8 cellular contexts compared by ENCODE assay signal in the genomic region with DNA sequence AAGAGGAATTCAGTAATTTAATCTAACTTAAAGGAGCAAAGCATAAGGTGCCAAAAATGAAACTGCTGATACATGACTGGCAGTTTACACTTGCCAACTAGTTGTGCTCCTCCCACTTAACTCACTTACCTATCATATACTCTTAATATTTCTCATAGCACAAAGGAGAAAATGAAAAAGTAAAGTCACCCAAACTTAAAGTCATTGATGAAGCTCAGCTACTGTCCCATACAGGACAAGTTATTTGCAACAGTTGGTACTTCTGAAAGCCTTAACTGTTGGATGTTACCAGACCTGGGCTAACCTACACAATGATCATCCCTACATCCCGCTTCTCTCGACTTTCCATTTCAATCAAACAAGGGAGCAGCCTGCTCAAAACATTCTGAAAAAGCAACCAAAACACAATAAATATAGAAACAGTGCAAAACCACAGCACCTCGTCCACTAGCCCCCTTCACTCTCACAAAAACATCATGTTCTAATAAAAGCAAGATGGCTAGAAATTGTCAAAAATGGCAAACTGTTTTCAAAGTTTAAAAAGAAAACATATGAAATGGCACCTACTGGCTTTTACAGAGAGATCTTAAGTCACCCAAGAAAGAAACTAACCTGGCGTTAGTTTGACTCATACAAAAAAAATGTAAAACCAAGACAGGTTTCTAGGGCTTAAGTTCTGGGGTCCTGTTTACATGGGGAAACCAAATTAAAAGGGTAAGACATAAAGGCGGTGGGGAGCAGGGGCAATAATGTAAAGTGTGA. TPM values are rescaled to one million over a fixed set of nuclear protein-coding genes. Genes with fewer than 3 reads are reported as not detected.
DNase-seq lines count a peak whose midpoint lies in the region; ATAC-seq and TF ChIP-seq lines count a peak whose summit lies in the region.

No MANE protein-coding gene starts in this region.

- no peak overlapping the region for H2BK120ac ChIP-seq in neuronal stem cell (ENCODE audit: low read depth, low read length)

- H3K14ac ChIP-seq in neuronal stem cell (ENCODE audit: low read length) = no peak overlapping the region

- H4K91ac ChIP-seq in neuronal stem cell (ENCODE audit: low read depth, low read length, poor library complexity) = no peak overlapping the region

- TF ChIP-seq CTCF in heart left ventricle (IDR thresholded peaks at IDR 0.05) (no peak), epithelial cell of proximal tubule (conservative IDR thresholded peaks at IDR 0.05; ENCODE audit: low read depth, low read length) (no peak)

- peaks cover 9 to 48% (median 35%) of the 10 kb centered on the region in 12 donors for H3K4me1 ChIP-seq in heart left ventricle
- no peaks in the 10 kb centered on the region for H3K4me1 ChIP-seq in neuronal stem cell (ENCODE audit: control insufficient read depth in 2 of 2, insufficient read depth in 1 of 2, low read depth in 1 of 2, low read length in 2 of 2)

- peak overlapping the region; percentile 85 for H3K23ac ChIP-seq in neuronal stem cell (ENCODE audit: low read depth, low read length, poor library complexity)

- H3K18ac ChIP-seq in neuronal stem cell (ENCODE audit: low read length) = no peak overlapping the region

- no peak overlapping the region for H3K4ac ChIP-seq in neuronal stem cell (ENCODE audit: low read length)

- H3K27me3 ChIP-seq in heart left ventricle = no peaks in the 10 kb centered on the region
- peaks cover 0 to 17% (median 0%) of the 10 kb centered on the region in 3 experiments for H3K27me3 ChIP-seq in neuronal stem cell (ENCODE audit: control insufficient read depth in 3 of 3, insufficient read depth in 3 of 3, low read depth in 1 of 3, low read length in 3 of 3)

- no peak overlapping the region for H2BK5ac ChIP-seq in neuronal stem cell (ENCODE audit: low read length)

- DNase-seq in heart left ventricle (no peak), cardiac septum (ENCODE audit: low spot score) (no peak), epithelial cell of proximal tubule (ENCODE audit: low read depth) (no peak), neuronal stem cell (ENCODE audit: low spot score) (no peak), NCI-H446 treated with DMSO at 0.1 percent for 48 hours (lab: John Stamatoyannopoulos, UW) (no peak), NCI-H82 (lab: John Stamatoyannopoulos, UW) (no peak), NCI-H2227 (lab: John Stamatoyannopoulos, UW; ENCODE audit: unreplicated experiment) (no peak)

- intact Hi-C loops in heart left ventricle (cut with DNase I) = loop anchor here in 6 of 10 donors (2.0 to 10.0 kb wide), 3 partner anchors 135 to 649 kb away; a partner anchor contains a TSS
- intact Hi-C loops in cardiac septum (cut with DNase I) = loop anchor here (2.0 kb wide), 1 partner anchor 137 kb away; a partner anchor contains a TSS

- no peak for ATAC-seq in heart left ventricle
- ATAC-seq in SK-N-SH treated with all-trans-retinoic acid at 6 μM for 48 hours = peak; percentile 8; the same call in 2 of the 3 replicates

- H2BK12ac ChIP-seq in neuronal stem cell (ENCODE audit: low read length) = no peak overlapping the region

- H2AK5ac ChIP-seq in neuronal stem cell (ENCODE audit: low read depth, low read length) = no peak overlapping the region

- peak overlapping the region; percentile 60 for H3K4me2 ChIP-seq in neuronal stem cell (ENCODE audit: insufficient read depth, low read length, poor library complexity, severe bottlenecking)

- peak overlapping the region in 11 of 12 donors; percentile 93 to 100 (median 99) for H3K27ac ChIP-seq in heart left ventricle
- H3K27ac ChIP-seq in neuronal stem cell (replicated peaks; ENCODE audit: low read length) = no peak overlapping the region

- 0 to 3% (median 1%) methylated on average over 5 of the region's 5 CpGs for WGBS in heart left ventricle, 4 donors
- no CpG with 5 or more reads among the region's 5 CpGs for WGBS in neuronal stem cell (ENCODE audit: extremely low coverage in 2 of 2, insufficient read length in 2 of 2, insufficient replicate concordance in 1 of 2), 2 donors

- H3K4me3 ChIP-seq in heart left ventricle (peak overlapping the region; percentile 79 to 98 (median 95)), epithelial cell of proximal tubule (ENCODE audit: low read depth, low read length) (peak overlapping the region; percentile 97), neuronal stem cell (ENCODE audit: low read length in 2 of 2) (peak overlapping the region; percentile 96 to 98)

- no peak overlapping the region for H4K8ac ChIP-seq in neuronal stem cell (ENCODE audit: low read depth, low read length)

- no peaks in the 10 kb centered on the region for H3K9me3 ChIP-seq in heart left ventricle
- H3K9me3 ChIP-seq in neuronal stem cell (replicated peaks in 1 of 2; ENCODE audit: control insufficient read depth in 2 of 2, insufficient read depth in 1 of 2, low read depth in 1 of 2, low read length in 2 of 2) = no peaks in the 10 kb centered on the region

- H2AFZ ChIP-seq in neuronal stem cell (ENCODE audit: low read length) = no peak overlapping the region

- TF ChIP-seq POLR2A in heart left ventricle (IDR thresholded peaks at IDR 0.05) = no peak

- H3K36me3 ChIP-seq in heart left ventricle (peaks cover 0 to 29% (median 20%) of the 10 kb centered on the region in 9 donors), neuronal stem cell (replicated peaks in 1 of 2; ENCODE audit: control insufficient read depth in 2 of 2, insufficient read depth in 2 of 2, low read length in 2 of 2) (peaks cover 5 to 38% of the 10 kb centered on the region in 2 donors)

- H3K9ac ChIP-seq in neuronal stem cell (ENCODE audit: low read depth, low read length, poor library complexity) = peak overlapping the region; percentile 96

- H3K79me1 ChIP-seq in neuronal stem cell (ENCODE audit: low read depth, low read length) = peaks cover 3% of the 10 kb centered on the region

- no peak overlapping the region for H2BK15ac ChIP-seq in neuronal stem cell (ENCODE audit: low read length)

TF ChIP-seq in SK-N-SH treated with all-trans-retinoic acid at 6 μM for 48 hours, 23 proteins besides CTCF, POLR2A, EP300 and RAD21:
- TF ChIP-seq, protein P1, sequence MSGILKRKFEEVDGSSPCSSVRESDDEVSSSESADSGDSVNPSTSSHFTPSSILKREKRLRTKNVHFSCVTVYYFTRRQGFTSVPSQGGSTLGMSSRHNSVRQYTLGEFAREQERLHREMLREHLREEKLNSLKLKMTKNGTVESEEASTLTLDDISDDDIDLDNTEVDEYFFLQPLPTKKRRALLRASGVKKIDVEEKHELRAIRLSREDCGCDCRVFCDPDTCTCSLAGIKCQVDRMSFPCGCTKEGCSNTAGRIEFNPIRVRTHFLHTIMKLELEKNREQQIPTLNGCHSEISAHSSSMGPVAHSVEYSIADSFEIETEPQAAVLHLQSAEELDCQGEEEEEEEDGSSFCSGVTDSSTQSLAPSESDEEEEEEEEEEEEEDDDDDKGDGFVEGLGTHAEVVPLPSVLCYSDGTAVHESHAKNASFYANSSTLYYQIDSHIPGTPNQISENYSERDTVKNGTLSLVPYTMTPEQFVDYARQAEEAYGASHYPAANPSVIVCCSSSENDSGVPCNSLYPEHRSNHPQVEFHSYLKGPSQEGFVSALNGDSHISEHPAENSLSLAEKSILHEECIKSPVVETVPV (CRISPR knock-in tag; IDR thresholded peaks at IDR 0.05) = no peak
- TF ChIP-seq, protein P2, sequence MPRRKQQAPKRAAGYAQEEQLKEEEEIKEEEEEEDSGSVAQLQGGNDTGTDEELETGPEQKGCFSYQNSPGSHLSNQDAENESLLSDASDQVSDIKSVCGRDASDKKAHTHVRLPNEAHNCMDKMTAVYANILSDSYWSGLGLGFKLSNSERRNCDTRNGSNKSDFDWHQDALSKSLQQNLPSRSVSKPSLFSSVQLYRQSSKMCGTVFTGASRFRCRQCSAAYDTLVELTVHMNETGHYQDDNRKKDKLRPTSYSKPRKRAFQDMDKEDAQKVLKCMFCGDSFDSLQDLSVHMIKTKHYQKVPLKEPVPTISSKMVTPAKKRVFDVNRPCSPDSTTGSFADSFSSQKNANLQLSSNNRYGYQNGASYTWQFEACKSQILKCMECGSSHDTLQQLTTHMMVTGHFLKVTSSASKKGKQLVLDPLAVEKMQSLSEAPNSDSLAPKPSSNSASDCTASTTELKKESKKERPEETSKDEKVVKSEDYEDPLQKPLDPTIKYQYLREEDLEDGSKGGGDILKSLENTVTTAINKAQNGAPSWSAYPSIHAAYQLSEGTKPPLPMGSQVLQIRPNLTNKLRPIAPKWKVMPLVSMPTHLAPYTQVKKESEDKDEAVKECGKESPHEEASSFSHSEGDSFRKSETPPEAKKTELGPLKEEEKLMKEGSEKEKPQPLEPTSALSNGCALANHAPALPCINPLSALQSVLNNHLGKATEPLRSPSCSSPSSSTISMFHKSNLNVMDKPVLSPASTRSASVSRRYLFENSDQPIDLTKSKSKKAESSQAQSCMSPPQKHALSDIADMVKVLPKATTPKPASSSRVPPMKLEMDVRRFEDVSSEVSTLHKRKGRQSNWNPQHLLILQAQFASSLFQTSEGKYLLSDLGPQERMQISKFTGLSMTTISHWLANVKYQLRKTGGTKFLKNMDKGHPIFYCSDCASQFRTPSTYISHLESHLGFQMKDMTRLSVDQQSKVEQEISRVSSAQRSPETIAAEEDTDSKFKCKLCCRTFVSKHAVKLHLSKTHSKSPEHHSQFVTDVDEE (CRISPR knock-in tag; IDR thresholded peaks at IDR 0.05) = no peak
- no peak for TF ChIP-seq TCF4 (CRISPR knock-in tag; IDR thresholded peaks at IDR 0.05; ENCODE audit: borderline replicate concordance)
- TF ChIP-seq CSDC2 (CRISPR knock-in tag; IDR thresholded peaks at IDR 0.05) = no peak
- no peak for TF ChIP-seq ZC3H10 (CRISPR knock-in tag; IDR thresholded peaks at IDR 0.05)
TF ChIP-seq in SK-N-SH treated with all-trans-retinoic acid at 6 μM for 48 hours: peak in this region for 0.

RNA-seq across cellular contexts. Expression of a gene that starts 0.9 kb away (rescaled TPM):
- 10 to 100 TPM; 23.3 to 59.1 (median 40.2) TPM for total RNA-seq in heart left ventricle
- polyA plus RNA-seq in heart left ventricle = 1 to 10 TPM; 5.6 to 9.8 TPM
- 47.4 TPM for total RNA-seq in cardiac septum
- 19.8 and 21.1 TPM in 2 replicates for total RNA-seq in epithelial cell of proximal tubule
- 16.1 TPM for polyA plus RNA-seq in neuronal stem cell (2013, experiment 1 of 2)
- polyA plus RNA-seq in neuronal stem cell (2013, experiment 2 of 2) = 16.3 TPM
